In genomic region chr21:26169061-26169610, GRCh38 we compare ENCODE assay signal across 8 cellular contexts. TPM values are rescaled to one million over a fixed set of nuclear protein-coding genes. Genes with fewer than 3 reads are reported as not detected.
A peak's percentile ranks its signal among the peaks of the same experiment; 100 is the strongest.
DNase-seq lines count a peak whose midpoint lies in the region; ATAC-seq and TF ChIP-seq lines count a peak whose summit lies in the region.

No MANE protein-coding gene starts in this region.

- no peaks in the 10 kb centered on the region for H3K9me3 ChIP-seq in CD8-positive, alpha-beta T cell (ENCODE audit: low read length)
- no peaks in the 10 kb centered on the region for H3K9me3 ChIP-seq in HUES64 (ENCODE audit: insufficient read depth, low read depth, low read length)
- H3K9me3 ChIP-seq in Panc1 (ENCODE audit: control insufficient read depth, insufficient read depth, low read depth, low read length), result no peaks in the 10 kb centered on the region
- no peaks in the 10 kb centered on the region for H3K9me3 ChIP-seq in uterus

- peak; percentile 56 for ATAC-seq in CD8-positive, alpha-beta T cell
- peak; percentile 54 for ATAC-seq in GM21381 (IDR thresholded peaks at IDR 0.05; ENCODE audit: unreplicated experiment)
- ATAC-seq in Panc1, result peak; percentile 68
- ATAC-seq in Right ventricle myocardium superior (ENCODE audit: poor library complexity), result peak; percentile 55

- intact Hi-C loops in CD8-positive, alpha-beta T cell (cut with DNase I, micrococcal nuclease), result loop anchor here in 1 of 2 experiments (2.0 kb wide), 1 partner anchor 560 kb away; no protein-coding TSS in a partner anchor
- intact Hi-C loops in Panc1 (cut with micrococcal nuclease; ENCODE audit: unreplicated experiment) (no loop called here), Right ventricle myocardium superior (cut with DNase I) (loop anchor here (10.0 kb wide), 1 partner anchor 174 kb away; no protein-coding TSS in a partner anchor), uterus (cut with DNase I; ENCODE audit: low total_unique reads) (no loop called here)

- H3K36me3 ChIP-seq in CD8-positive, alpha-beta T cell (ENCODE audit: insufficient read depth, low read length), result no peaks in the 10 kb centered on the region
- no peaks in the 10 kb centered on the region for H3K36me3 ChIP-seq in HUES64 (ENCODE audit: insufficient read depth, low read length)
- H3K36me3 ChIP-seq in Panc1 (ENCODE audit: control insufficient read depth, insufficient read depth, low read length), result peaks cover 6% of the 10 kb centered on the region
- no peaks in the 10 kb centered on the region for H3K36me3 ChIP-seq in uterus

- BruUV-seq in Panc1 (replicated peaks; lab: Mats Ljungman, UMichigan), result no TSS peak

- CTCF ChIA-PET in CD8-positive, alpha-beta T cell (lab: Charles Lee), result interaction anchor here (0.6 to 6.1 kb wide), 9 partner anchors 9 to 560 kb away, joined by 3 to 41 read pairs (median 4); no protein-coding TSS in a partner anchor
- CTCF ChIA-PET in Panc1 (lab: Charles Lee), result no interaction called here

- peak in 6 of 7 experiments; percentile 3 to 59 (median 32) for DNase-seq in CD8-positive, alpha-beta T cell
- DNase-seq in Panc1 (ENCODE audit: low read depth, low spot score) (no peak), Right ventricle myocardium superior (peak; percentile 53), osteocyte (ENCODE audit: extremely low spot score, unreplicated experiment) (no peak), uterus (peak; percentile 22 to 40)
- peak; percentile 29 for DNase-seq in activated naive CD8-positive, alpha-beta T cell treated with anti-CD3 and anti-CD28 coated beads for 36 hours

- under 1% methylated on average over 18 of the region's 18 CpGs for WGBS in HUES64

- peak overlapping the region; percentile 97 for H3K9ac ChIP-seq in HUES64 (ENCODE audit: low read depth, low read length)

- peak in 1 of 2 donors; percentile 41 for TF ChIP-seq POLR2A in uterus (IDR thresholded peaks at IDR 0.05)

- peak overlapping the region; percentile 85 for H3K4me3 ChIP-seq in CD8-positive, alpha-beta T cell (ENCODE audit: low read depth, low read length)
- H3K4me3 ChIP-seq in HUES64 (ENCODE audit: low read length), result peak overlapping the region; percentile 95
- peak overlapping the region; percentile 75 to 81 for H3K4me3 ChIP-seq in Panc1 (ENCODE audit: low read depth in 2 of 2, low read length in 2 of 2)
- peak overlapping the region; percentile 72 to 96 for H3K4me3 ChIP-seq in uterus

- H3K27me3 ChIP-seq in CD8-positive, alpha-beta T cell (ENCODE audit: insufficient read depth, low read length), result no peaks in the 10 kb centered on the region
- H3K27me3 ChIP-seq in HUES64 (ENCODE audit: insufficient read depth, low read length) (no peaks in the 10 kb centered on the region), Panc1 (ENCODE audit: control insufficient read depth, insufficient read depth, low read length) (no peaks in the 10 kb centered on the region), uterus (no peaks in the 10 kb centered on the region)

- POLR2A ChIA-PET in CD8-positive, alpha-beta T cell (lab: Charles Lee), result interaction anchor here (0.7 to 2.3 kb wide), 6 partner anchors 12 to 274 kb away, joined by 3 to 8 read pairs (median 4); no protein-coding TSS in a partner anchor
- POLR2A ChIA-PET in Panc1 (lab: Charles Lee), result no interaction called here

- peaks cover 7% of the 10 kb centered on the region for H3K27me3 Mint-ChIP-seq in CD8-positive, alpha-beta T cell (ENCODE audit: low read depth)
- H3K27me3 Mint-ChIP-seq in activated naive CD8-positive, alpha-beta T cell treated with anti-CD3 and anti-CD28 coated beads for 36 hours, result peaks cover 12% of the 10 kb centered on the region
- no peaks in the 10 kb centered on the region for H3K27me3 Mint-ChIP-seq in osteocyte (ENCODE audit: unreplicated experiment)

- in situ Hi-C loops in Panc1 (cut with HindIII; ENCODE audit: low pct_unique_long_range_greater_than_20kb, low sequenced_read_pairs), result no loop called here

- H3K27ac ChIP-seq in CD8-positive, alpha-beta T cell (ENCODE audit: low read depth, low read length), result peak overlapping the region; percentile 36
- H3K27ac ChIP-seq in HUES64 (ENCODE audit: low read depth, low read length) (peak overlapping the region; percentile 78), Panc1 (ENCODE audit: low read length) (peak overlapping the region; percentile 84), uterus (peak overlapping the region; percentile 81 to 96)

- peak overlapping the region; percentile 75 for H3K27ac Mint-ChIP-seq in CD8-positive, alpha-beta T cell
- H3K27ac Mint-ChIP-seq in activated naive CD8-positive, alpha-beta T cell treated with anti-CD3 and anti-CD28 coated beads for 36 hours, result peak overlapping the region; percentile 76
- H3K27ac Mint-ChIP-seq in osteocyte (ENCODE audit: unreplicated experiment), result peak overlapping the region; percentile 86

- H3K36me3 Mint-ChIP-seq in CD8-positive, alpha-beta T cell, result peaks cover 4% of the 10 kb centered on the region
- peaks cover 5% of the 10 kb centered on the region for H3K36me3 Mint-ChIP-seq in activated naive CD8-positive, alpha-beta T cell treated with anti-CD3 and anti-CD28 coated beads for 36 hours
- no peaks in the 10 kb centered on the region for H3K36me3 Mint-ChIP-seq in osteocyte (ENCODE audit: unreplicated experiment)

- peak overlapping the region; percentile 96 for H3K4me3 Mint-ChIP-seq in CD8-positive, alpha-beta T cell
- peak overlapping the region; percentile 91 for H3K4me3 Mint-ChIP-seq in activated naive CD8-positive, alpha-beta T cell treated with anti-CD3 and anti-CD28 coated beads for 36 hours
- H3K4me3 Mint-ChIP-seq in osteocyte (ENCODE audit: unreplicated experiment), result peak overlapping the region; percentile 97

- TF ChIP-seq CTCF in CD8-positive, alpha-beta T cell (IDR thresholded peaks at IDR 0.05), result peak; percentile 55
- peak; percentile 33; the same call in 1 of the 2 replicates for TF ChIP-seq CTCF in Panc1 (IDR thresholded peaks at IDR 0.05)
- TF ChIP-seq CTCF in osteocyte (IDR thresholded peaks at IDR 0.05), result peak; percentile 60
- peak in 3 of 4 experiments; percentile 22 to 44 (median 40) for TF ChIP-seq CTCF in uterus (IDR thresholded peaks at IDR 0.05)

- H3K4me1 Mint-ChIP-seq in CD8-positive, alpha-beta T cell (ENCODE audit: low read depth), result peaks cover 14% of the 10 kb centered on the region
- peaks cover 16% of the 10 kb centered on the region for H3K4me1 Mint-ChIP-seq in activated naive CD8-positive, alpha-beta T cell treated with anti-CD3 and anti-CD28 coated beads for 36 hours
- H3K4me1 Mint-ChIP-seq in osteocyte (ENCODE audit: unreplicated experiment), result peaks cover 43% of the 10 kb centered on the region

- H3K4me1 ChIP-seq in CD8-positive, alpha-beta T cell (ENCODE audit: insufficient read depth, low read length), result peaks cover 12% of the 10 kb centered on the region
- H3K4me1 ChIP-seq in HUES64 (ENCODE audit: insufficient read depth, low read length) (peaks cover 46% of the 10 kb centered on the region), Panc1 (ENCODE audit: control insufficient read depth, insufficient read depth, low read length) (peaks cover 22% of the 10 kb centered on the region), uterus (peaks cover 0 to 12% of the 10 kb centered on the region in 2 donors)

- no peaks in the 10 kb centered on the region for H3K9me3 Mint-ChIP-seq in CD8-positive, alpha-beta T cell
- H3K9me3 Mint-ChIP-seq in activated naive CD8-positive, alpha-beta T cell treated with anti-CD3 and anti-CD28 coated beads for 36 hours, result no peaks in the 10 kb centered on the region
- H3K9me3 Mint-ChIP-seq in osteocyte (ENCODE audit: unreplicated experiment), result no peaks in the 10 kb centered on the region

RNA-seq across cellular contexts. Expression of gene APP, which starts 1.4 kb away (rescaled TPM):
- 10 to 100 TPM; 14.3 to 18.7 TPM for total RNA-seq in CD8-positive, alpha-beta T cell
- 335 TPM for polyA plus RNA-seq in HUES64 (2013, experiment 1 of 2)
- polyA plus RNA-seq in HUES64 (2013, experiment 2 of 2), result 380 TPM
- 542 TPM for total RNA-seq in Panc1 (2021; ENCODE audit: unreplicated experiment)
- polyA plus RNA-seq in Panc1 (2012; ENCODE audit: insufficient read length), result 700 TPM
- 10 to 100 TPM; 50.9 to 53.7 TPM for total RNA-seq in activated naive CD8-positive, alpha-beta T cell treated with anti-CD3 and anti-CD28 coated beads for 36 hours
- total RNA-seq in Right ventricle myocardium superior, result 292 TPM
- total RNA-seq in osteocyte, result 698 and 749 TPM in 2 replicates
- total RNA-seq in uterus, result 100 to 1,000 TPM; 212 to 537 (median 430) TPM

Comparison
In these comparisons a context has a peak if more than half of its experiments do, and no peak if none do; other contexts are left out.
1. DNase-seq: peak in CD8-positive, alpha-beta T cell (6 of 7), activated naive CD8-positive, alpha-beta T cell treated with anti-CD3 and anti-CD28 coated beads for 36 hours (single experiment), Right ventricle myocardium superior (single experiment) and uterus (2 of 2); none in Panc1 (single experiment) and osteocyte (single experiment).
2. H3K27ac ChIP-seq: peak in every context shown above with its lines; median percentile 88 in uterus; 84 in Panc1; 78 in HUES64; 36 in CD8-positive, alpha-beta T cell.
3. Peak in every context shown above with its lines, with median percentiles within 50 percentile points of each other: ATAC-seq, H3K4me3 ChIP-seq, H3K27ac Mint-ChIP-seq, H3K4me3 Mint-ChIP-seq and CTCF ChIP-seq.